8 cellular contexts compared by ENCODE assay signal in genomic region chr1:110312188-110313121, GRCh38. TPM values are rescaled to one million over a fixed set of nuclear protein-coding genes. Genes with fewer than 3 reads are reported as not detected.
DNase-seq lines count a peak whose midpoint lies in the region; TF ChIP-seq lines count a peak whose summit lies in the region.

No MANE protein-coding gene starts in this region.

- no peak overlapping the region for H2AFZ ChIP-seq in H9 (ENCODE audit: low read length)

- H2BK5ac ChIP-seq in H9 (ENCODE audit: insufficient read length, low read length): no peak overlapping the region

- no peak overlapping the region for H2BK20ac ChIP-seq in H9 (ENCODE audit: low read depth, low read length, poor library complexity, severe bottlenecking)

- H4K8ac ChIP-seq in H9 (replicated peaks; ENCODE audit: insufficient read length, low read depth, low read length): no peak overlapping the region

- H3K27ac Mint-ChIP-seq in H9 (no peak overlapping the region), chondrocyte (ENCODE audit: unreplicated experiment) (no peak overlapping the region)

- H3K14ac ChIP-seq in H9 (ENCODE audit: insufficient read depth, low read length): no peak overlapping the region

- peaks cover 19 to 21% of the 10 kb centered on the region in 2 experiments for H3K4me1 Mint-ChIP-seq in H9
- H3K4me1 Mint-ChIP-seq in chondrocyte (ENCODE audit: low read depth): peaks cover 35% of the 10 kb centered on the region

- no peak overlapping the region for H3K18ac ChIP-seq in H9 (ENCODE audit: insufficient read length, low read depth, low read length)

- H3K27me3 Mint-ChIP-seq in H9 (ENCODE audit: low read depth) (peaks cover 7% of the 10 kb centered on the region), chondrocyte (ENCODE audit: low read depth) (peaks cover 5% of the 10 kb centered on the region)

- no peak overlapping the region for H2AK5ac ChIP-seq in H9 (ENCODE audit: insufficient read length, low read length)

- no peaks in the 10 kb centered on the region for H3K9me3 ChIP-seq in H9 (ENCODE audit: control insufficient read depth, low read depth, low read length)

- no peaks in the 10 kb centered on the region; the same call in 1 of the 2 replicates for H3K4me1 ChIP-seq in H9 (ENCODE audit: insufficient read depth, low read length)

- POLR2A ChIA-PET in BJ (lab: Charles Lee): interaction anchor here (0.7 kb wide), 1 partner anchor 106 kb away, joined by 3 read pairs; no protein-coding TSS in a partner anchor

- no peaks in the 10 kb centered on the region for H3K36me3 ChIP-seq in BJ (ENCODE audit: control insufficient read depth, insufficient read depth, low read length)

- DNase-seq in BJ (ENCODE audit: low read depth) (peak; percentile 13), H9 (peak; percentile 82), NCI-H2227 treated with DMSO at 0.1 percent for 48 hours (lab: John Stamatoyannopoulos, UW) (peak; percentile 47), chondrocyte (ENCODE audit: low spot score) (peak; percentile 92), cortex of kidney (lab: John Stamatoyannopoulos, UW) (no peak)
- peak; percentile 72 to 75 for DNase-seq in activated CD4-positive, alpha-beta T cell treated with anti-CD3 and anti-CD28 coated beads for 4 hours
- DNase-seq in stimulated activated CD4-positive, alpha-beta T cell treated with anti-CD3 and anti-CD28 coated beads, Interleukin-2, amount 100 ng/mL, for 48 hours: peak; percentile 70

- no peak overlapping the region for H4K91ac ChIP-seq in H9 (ENCODE audit: insufficient read length, low read depth, low read length)

- H3K4ac ChIP-seq in H9 (ENCODE audit: low read depth, low read length): no peak overlapping the region

- no peak overlapping the region for H2BK15ac ChIP-seq in H9 (ENCODE audit: low read depth, low read length)

- no peak overlapping the region for H4K5ac ChIP-seq in H9 (ENCODE audit: insufficient read length, low read depth, low read length)

- TF ChIP-seq CTCF in BJ (IDR thresholded peaks at IDR 0.05; ENCODE audit: insufficient read depth, low read depth, low read length) (peak; percentile 97), H9 (conservative IDR thresholded peaks at IDR 0.05) (peak; percentile 99), chondrocyte (IDR thresholded peaks at IDR 0.05) (peak; percentile 98)

- H4K20me1 ChIP-seq in H9 (ENCODE audit: control insufficient read depth, insufficient read depth, insufficient read length): no peaks in the 10 kb centered on the region

- H3K4me3 ChIP-seq in BJ (ENCODE audit: low read depth, low read length): no peak overlapping the region

- H3K27ac ChIP-seq in H9 (ENCODE audit: insufficient read length, low read depth, low read length) (no peak overlapping the region), layer of hippocampus (ENCODE audit: low read depth, low read length) (peak overlapping the region; percentile 4)

- H3K79me2 ChIP-seq in H9 (ENCODE audit: insufficient read depth, low read length): no peaks in the 10 kb centered on the region

- H3K36me3 Mint-ChIP-seq in H9 (ENCODE audit: insufficient read depth in 1 of 3, low read depth in 3 of 3): no peaks in the 10 kb centered on the region
- no peaks in the 10 kb centered on the region for H3K36me3 Mint-ChIP-seq in chondrocyte (ENCODE audit: low read depth)

- no peak overlapping the region for H3K23ac ChIP-seq in H9 (ENCODE audit: insufficient read length, low read depth, low read length)

- no peak overlapping the region for H2BK120ac ChIP-seq in H9 (ENCODE audit: low read depth, low read length, poor library complexity, severe bottlenecking)

- H2BK12ac ChIP-seq in H9 (ENCODE audit: insufficient read length, low read depth, low read length): no peak overlapping the region

- no peak overlapping the region for H3T11ph ChIP-seq in H9 (ENCODE audit: low read length)

- H3K27me3 ChIP-seq in BJ (ENCODE audit: control insufficient read depth, insufficient read depth, low read length) (no peaks in the 10 kb centered on the region), H9 (ENCODE audit: insufficient read depth, low read length) (no peaks in the 10 kb centered on the region), layer of hippocampus (ENCODE audit: control insufficient read depth, insufficient read depth, low read length) (no peaks in the 10 kb centered on the region)

- CTCF ChIA-PET in BJ (lab: Yijun Ruan, JAX): interaction anchor here (0.6 to 26.3 kb wide), 42 partner anchors 8 to 280 kb away, joined by 3 to 1014 read pairs (median 4); partner anchors contain the start of gene KCNC4

- H3K4me3 Mint-ChIP-seq in H9 (peak overlapping the region in 1 of 2 experiments; percentile 50; a peak in 2 of 5 replicates), chondrocyte (ENCODE audit: unreplicated experiment) (no peak overlapping the region)

- WGBS in H9 (ENCODE audit: extremely low coverage, insufficient read length, low lambda C conversion rate): no CpG with 5 or more reads among the region's 14 CpGs

- H3K79me1 ChIP-seq in H9 (ENCODE audit: insufficient read depth, low read depth, low read length, poor library complexity, severe bottlenecking): no peaks in the 10 kb centered on the region

- H3K56ac ChIP-seq in H9 (ENCODE audit: insufficient read length, low read depth, low read length): no peak overlapping the region

- no peaks in the 10 kb centered on the region for H3K9me3 Mint-ChIP-seq in H9
- no peaks in the 10 kb centered on the region for H3K9me3 Mint-ChIP-seq in chondrocyte (ENCODE audit: low read depth)

- H3K23me2 ChIP-seq in H9 (ENCODE audit: insufficient read length, low read depth, low read length, poor library complexity, severe bottlenecking): no peaks in the 10 kb centered on the region

- peak overlapping the region; percentile 32 for H3K4me2 ChIP-seq in H9 (ENCODE audit: insufficient read depth, insufficient read length, low read length)

- no peak overlapping the region for H3K9ac ChIP-seq in H9 (ENCODE audit: extremely low read depth, insufficient read length, low read length)

RNA-seq across cellular contexts. Expression of gene RBM15, which starts 26.7 kb away (rescaled TPM):
- 9.7 and 10.2 TPM in 2 replicates for polyA plus RNA-seq in BJ (2011; rRNA removed)
- polyA minus RNA-seq in BJ (2011; rRNA and poly(A)+ RNA removed): 37.2 and 56.9 TPM in 2 replicates
- total RNA-seq in H9 (2021) (61.4 and 62.0 TPM in 2 replicates), chondrocyte (17.4 to 21.3 TPM (median 19.0 TPM) in 3 replicates)
